8 cellular contexts compared by ENCODE assay signal in the genomic region with DNA sequence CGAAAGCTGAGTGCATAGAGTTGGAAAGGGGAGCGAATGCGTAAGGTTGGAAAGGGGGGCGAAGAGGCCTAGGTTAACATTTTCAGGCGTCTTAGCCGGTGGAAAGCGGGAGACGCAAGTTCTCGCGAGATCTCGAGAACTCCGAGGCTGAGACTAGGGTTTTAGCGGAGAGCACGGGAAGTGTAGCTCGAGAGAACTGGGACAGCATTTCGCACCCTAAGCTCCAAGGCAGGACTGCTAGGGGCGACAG. TPM values are rescaled to one million over a fixed set of nuclear protein-coding genes. Genes with fewer than 3 reads are reported as not detected.
DNase-seq lines count a peak whose midpoint lies in the region; ATAC-seq and TF ChIP-seq lines count a peak whose summit lies in the region.

No MANE protein-coding gene starts in this region.

- peak overlapping the region; percentile 100 for H3K9ac ChIP-seq in SK-N-MC (ENCODE audit: insufficient read length)
- H3K9ac ChIP-seq in subcutaneous abdominal adipose tissue (ENCODE audit: low read length in 5 of 5), result peak overlapping the region; percentile 95 to 100 (median 97)

- H3K36me3 ChIP-seq in SK-N-MC (ENCODE audit: insufficient read depth, low read length) (peaks cover 28% of the 10 kb centered on the region), right lobe of liver (peaks cover 0 to 8% (median 4%) of the 10 kb centered on the region in 4 donors), subcutaneous abdominal adipose tissue (ENCODE audit: control insufficient read depth in 5 of 5, insufficient read depth in 5 of 5, low read length in 5 of 5) (peaks cover 0 to 12% (median 6%) of the 10 kb centered on the region in 5 donors)

- H3K4me3 ChIP-seq in NB4 (ENCODE audit: low read depth, low read length) (peak overlapping the region; percentile 90), SK-N-MC (peak overlapping the region; percentile 100), coronary artery (peak overlapping the region; percentile 97), right lobe of liver (peak overlapping the region; percentile 86 to 95 (median 93)), subcutaneous abdominal adipose tissue (ENCODE audit: low read depth in 1 of 5, low read length in 5 of 5) (peak overlapping the region; percentile 89 to 99 (median 97))

- peak overlapping the region; percentile 95 for H3K4me3 Mint-ChIP-seq in HFFc6

- no peak for TF ChIP-seq CTCF in HFFc6 (IDR thresholded peaks at IDR 0.05)
- no peak for TF ChIP-seq CTCF in NB4 (IDR thresholded peaks at IDR 0.05; ENCODE audit: low read depth, low read length)
- no peak for TF ChIP-seq CTCF in coronary artery (IDR thresholded peaks at IDR 0.05)
- TF ChIP-seq CTCF in right lobe of liver (IDR thresholded peaks at IDR 0.05), result no peak

- 0% methylated on average over 7 of the region's 17 CpGs for WGBS in right lobe of liver (ENCODE audit: insufficient coverage, low coverage, low lambda C conversion rate, missing lambda C conversion rate)

- H3K36me3 Mint-ChIP-seq in HFFc6 (ENCODE audit: low read depth), result peaks cover 31% of the 10 kb centered on the region

- DNase-seq in activated CD8-positive, alpha-beta memory T cell treated with anti-CD3 and anti-CD28 coated beads, Interleukin-2, amount 50 U/mL, for 1 hour (ENCODE audit: extremely low read depth), result peak; percentile 64
- no peak for DNase-seq in activated CD8-positive, alpha-beta memory T cell treated with anti-CD3 and anti-CD28 coated beads for 24 hours
- no peak for DNase-seq in HFFc6
- DNase-seq in NB4 (ENCODE audit: low read depth), result peak; percentile 87
- peak; percentile 87 for DNase-seq in SK-N-MC (ENCODE audit: low read depth, low spot score)
- DNase-seq in coronary artery (ENCODE audit: low spot score), result no peak
- no peak for DNase-seq in right lobe of liver

- peaks cover 13% of the 10 kb centered on the region for H3K27me3 Mint-ChIP-seq in HFFc6 (ENCODE audit: insufficient read depth)

- TF ChIP-seq POLR2A in NB4 (IDR thresholded peaks at IDR 0.05; ENCODE audit: extremely low read depth, insufficient read length) (no peak), right lobe of liver (IDR thresholded peaks at IDR 0.05) (no peak)

- H3K9me3 ChIP-seq in SK-N-MC (ENCODE audit: low read depth, low read length) (no peaks in the 10 kb centered on the region), right lobe of liver (no peaks in the 10 kb centered on the region), subcutaneous abdominal adipose tissue (ENCODE audit: control insufficient read depth in 5 of 5, low read length in 5 of 5) (no peaks in the 10 kb centered on the region)

- H3K9me3 Mint-ChIP-seq in HFFc6, result peaks cover 5% of the 10 kb centered on the region; the same call in 1 of the 2 replicates

- H3K27me3 ChIP-seq in right lobe of liver, result no peaks in the 10 kb centered on the region
- no peaks in the 10 kb centered on the region for H3K27me3 ChIP-seq in subcutaneous abdominal adipose tissue (ENCODE audit: control insufficient read depth in 5 of 5, insufficient read depth in 4 of 5, low read length in 5 of 5)

- peak overlapping the region; percentile 100 for H3K27ac ChIP-seq in SK-N-MC
- H3K27ac ChIP-seq in coronary artery, result peak overlapping the region; percentile 98 to 100
- peak overlapping the region; percentile 99 to 100 (median 100) for H3K27ac ChIP-seq in right lobe of liver
- H3K27ac ChIP-seq in subcutaneous abdominal adipose tissue (ENCODE audit: low read depth, low read length), result peak overlapping the region; percentile 100

- H3K27ac Mint-ChIP-seq in HFFc6, result peak overlapping the region; percentile 100

- H3K4me1 ChIP-seq in right lobe of liver, result peaks cover 0 to 47% (median 9%) of the 10 kb centered on the region in 4 donors
- peaks cover 5 to 65% (median 56%) of the 10 kb centered on the region in 5 donors for H3K4me1 ChIP-seq in subcutaneous abdominal adipose tissue (ENCODE audit: control insufficient read depth in 5 of 5, insufficient read depth in 5 of 5, low read length in 5 of 5)

- peak; percentile 24 to 50 (median 33) for ATAC-seq in right lobe of liver

- H3K4me1 Mint-ChIP-seq in HFFc6 (ENCODE audit: low read depth), result peaks cover 31% of the 10 kb centered on the region

- intact Hi-C loops in right lobe of liver (cut with DNase I), result no loop called here

RNA-seq across cellular contexts. Expression of a gene that starts 0.3 kb away (rescaled TPM):
- 100 to 1,000 TPM; 186 to 228 (median 213) TPM for total RNA-seq in HFFc6 (2021; fragmentation: NEBNext Ultra II Directional; extraction: Animal tissue kit (Norgen Biotek cat#: 25700))
- total RNA-seq in right lobe of liver, result 100 to 1,000 TPM in 5 of 6 experiments, 10 to 100 TPM in 1; 85.1 to 210 (median 138) TPM

Comparison
In these comparisons a context has a peak if more than half of its experiments do, and no peak if none do; other contexts are left out.
1. DNase-seq: peak in activated CD8-positive, alpha-beta memory T cell treated with anti-CD3 and anti-CD28 coated beads, Interleukin-2, amount 50 U/mL, for 1 hour (single experiment), NB4 (single experiment) and SK-N-MC (single experiment); none in activated CD8-positive, alpha-beta memory T cell treated with anti-CD3 and anti-CD28 coated beads for 24 hours (single experiment), HFFc6 (single experiment), coronary artery (single experiment) and right lobe of liver (0 of 3).
2. Peak in every context shown above with its lines, with median percentiles within 50 percentile points of each other: H3K4me3 ChIP-seq and H3K27ac ChIP-seq.